10 cellular contexts compared by ENCODE assay signal in genomic region chr15:25793354-25794050, GRCh38.
DNase-seq lines count a peak whose midpoint lies in the region; ATAC-seq and TF ChIP-seq lines count a peak whose summit lies in the region.
"Had no signal": no experiment of that assay in that cellular context is flagged by ENCODE, and none has a peak within 500 bp of the region (broad histone marks: within the 10 kb centered on the region; RNA-seq: fewer than 3 reads in every experiment).

No MANE protein-coding gene starts in this region.

- H3K79me2 ChIP-seq in H9 (ENCODE audit: insufficient read depth, low read length), result no peaks in the 10 kb centered on the region

- no peak overlapping the region for H3K4ac ChIP-seq in H9 (ENCODE audit: low read depth, low read length)
- no peak overlapping the region for H3K4ac ChIP-seq in IMR-90 (ENCODE audit: low read depth, low read length)

- no peak for TF ChIP-seq RAD21 in IMR-90 (IDR thresholded peaks at IDR 0.05; ENCODE audit: low read length)

- H4K91ac ChIP-seq in H9 (ENCODE audit: insufficient read length, low read depth, low read length) (no peak overlapping the region), IMR-90 (ENCODE audit: insufficient read depth, low read depth, low read length) (0 out of 2 replicates have a peak overlapping the region, but pooled peaks have one; percentile 15)

- H2BK5ac ChIP-seq in H9 (ENCODE audit: insufficient read length, low read length), result no peak overlapping the region
- H2BK5ac ChIP-seq in IMR-90 (ENCODE audit: low read depth, low read length, poor library complexity, severe bottlenecking), result no peak overlapping the region

- in situ Hi-C loops in IMR-90 (cut with MboI; ENCODE audit: low sequenced_read_pairs), result no loop called here

- no peaks in the 10 kb centered on the region for H3K9me3 ChIP-seq in H9 (ENCODE audit: control insufficient read depth, low read depth, low read length)
- H3K9me3 ChIP-seq in IMR-90 (ENCODE audit: control insufficient read depth, insufficient read depth, low read length), result no peaks in the 10 kb centered on the region

- TF ChIP-seq POLR2A in IMR-90 (IDR thresholded peaks at IDR 0.05; ENCODE audit: low read depth, low read length), result no peak

- no peak overlapping the region for H2AFZ ChIP-seq in H9 (ENCODE audit: low read length)
- H2AFZ ChIP-seq in IMR-90 (replicated peaks; ENCODE audit: low read length, poor library complexity), result no peak overlapping the region

- H3K4me3 ChIP-seq in IMR-90 (ENCODE audit: insufficient read depth, low read depth, low read length), result no peak overlapping the region

- H2BK15ac ChIP-seq in H9 (ENCODE audit: low read depth, low read length), result no peak overlapping the region
- H2BK15ac ChIP-seq in IMR-90 (ENCODE audit: low read depth, low read length), result no peak overlapping the region

- no peaks in the 10 kb centered on the region for H3K36me3 ChIP-seq in IMR-90 (ENCODE audit: control insufficient read depth, insufficient read depth, low read length)

- no peaks in the 10 kb centered on the region; a peak in 2 of 5 replicates for H3K9me3 Mint-ChIP-seq in H9
- no peaks in the 10 kb centered on the region for H3K9me3 Mint-ChIP-seq in stimulated activated effector memory CD8-positive, alpha-beta T cell treated with anti-CD3 and anti-CD28 coated beads, Interleukin-12 subunit alpha, Interleukin-12 subunit beta, amount 100 ng/mL, for 72 hours
- H3K9me3 Mint-ChIP-seq: activated naive CD4-positive, alpha-beta T cell treated with anti-CD3 and anti-CD28 coated beads, Interleukin-2, amount 50 U/mL, for 72 hours had no signal

- H2AK5ac ChIP-seq in H9 (ENCODE audit: insufficient read length, low read length) (no peak overlapping the region), IMR-90 (ENCODE audit: low read depth, low read length) (no peak overlapping the region)

- H3K18ac ChIP-seq in H9 (ENCODE audit: insufficient read length, low read depth, low read length) (no peak overlapping the region), IMR-90 (ENCODE audit: low read depth, low read length) (no peak overlapping the region)

- H3K23me2 ChIP-seq in H9 (ENCODE audit: insufficient read length, low read depth, low read length, poor library complexity, severe bottlenecking), result no peaks in the 10 kb centered on the region

- no peak overlapping the region for H2BK120ac ChIP-seq in H9 (ENCODE audit: low read depth, low read length, poor library complexity, severe bottlenecking)
- H2BK120ac ChIP-seq in IMR-90 (ENCODE audit: low read depth, low read length), result no peak overlapping the region

- CTCF ChIA-PET in IMR-90 (lab: Yijun Ruan, JAX), result interaction anchor here (0.8 kb wide), 1 partner anchor 140 kb away, joined by 4 read pairs; no protein-coding TSS in a partner anchor

- no TSS peak for BruUV-seq in IMR-90 (replicated peaks; lab: Mats Ljungman, UMichigan)

- intact Hi-C loops in IMR-90 (cut with micrococcal nuclease), result loop anchor here (5.0 kb wide), 1 partner anchor 89 kb away; no protein-coding TSS in a partner anchor

- POLR2A ChIA-PET in IMR-90 (lab: Charles Lee; ENCODE audit: unreplicated experiment), result no interaction called here

- no peaks in the 10 kb centered on the region; the same call in 1 of the 2 replicates for H3K27me3 Mint-ChIP-seq in H9 (ENCODE audit: low read depth)

- peaks cover 31 to 60% of the 10 kb centered on the region in 2 experiments for H3K4me1 Mint-ChIP-seq in H9
- H3K4me1 Mint-ChIP-seq in stimulated activated effector memory CD8-positive, alpha-beta T cell treated with anti-CD3 and anti-CD28 coated beads, Interleukin-12 subunit alpha, Interleukin-12 subunit beta, amount 100 ng/mL, for 72 hours, result peaks cover 52% of the 10 kb centered on the region

- H3K4me1 ChIP-seq in H9 (ENCODE audit: insufficient read depth, low read length) (peaks cover 6% of the 10 kb centered on the region; the same call in 1 of the 2 replicates), IMR-90 (ENCODE audit: control insufficient read depth, insufficient read depth, low read length) (peaks cover 17% of the 10 kb centered on the region)

- H3K27me3 ChIP-seq in H9 (ENCODE audit: insufficient read depth, low read length) (no peaks in the 10 kb centered on the region), IMR-90 (ENCODE audit: control insufficient read depth, insufficient read depth, low read length) (no peaks in the 10 kb centered on the region)

- H3K4me3 Mint-ChIP-seq in H9, result no peak overlapping the region
- H3K4me3 Mint-ChIP-seq in stimulated activated effector memory CD8-positive, alpha-beta T cell treated with anti-CD3 and anti-CD28 coated beads, Interleukin-12 subunit alpha, Interleukin-12 subunit beta, amount 100 ng/mL, for 72 hours, result no peak overlapping the region

- H3K14ac ChIP-seq in H9 (ENCODE audit: insufficient read depth, low read length) (no peak overlapping the region), IMR-90 (replicated peaks; ENCODE audit: low read depth, low read length) (no peak overlapping the region; the same call in 1 of the 2 replicates)

- H3K27ac ChIP-seq in H9 (ENCODE audit: insufficient read length, low read depth, low read length) (no peak overlapping the region), IMR-90 (ENCODE audit: insufficient read depth, low read length) (no peak overlapping the region)

- H3K27ac Mint-ChIP-seq in H9, result peak overlapping the region in 2 of 3 experiments; percentile 49 to 56; a peak in 2 of 7 replicates
- H3K27ac Mint-ChIP-seq in stimulated activated effector memory CD8-positive, alpha-beta T cell treated with anti-CD3 and anti-CD28 coated beads, Interleukin-12 subunit alpha, Interleukin-12 subunit beta, amount 100 ng/mL, for 72 hours, result no peak overlapping the region
- H3K27ac Mint-ChIP-seq: activated naive CD4-positive, alpha-beta T cell treated with anti-CD3 and anti-CD28 coated beads, Interleukin-2, amount 50 U/mL, for 72 hours had no signal

- no peak for TF ChIP-seq CTCF in H9 (conservative IDR thresholded peaks at IDR 0.05)
- no peak for TF ChIP-seq CTCF in IMR-90 (conservative IDR thresholded peaks at IDR 0.05; ENCODE audit: low read depth, low read length)

- H2AK9ac ChIP-seq in IMR-90 (replicated peaks; ENCODE audit: low read depth, low read length, poor library complexity), result no peak overlapping the region

- H3K4me2 ChIP-seq in H9 (ENCODE audit: insufficient read depth, insufficient read length, low read length), result no peak overlapping the region
- no peak overlapping the region for H3K4me2 ChIP-seq in IMR-90 (ENCODE audit: low read depth, low read length)

- H3T11ph ChIP-seq in H9 (ENCODE audit: low read length), result no peak overlapping the region

- H3K56ac ChIP-seq in H9 (ENCODE audit: insufficient read length, low read depth, low read length), result no peak overlapping the region
- no peak overlapping the region for H3K56ac ChIP-seq in IMR-90 (ENCODE audit: extremely low read depth, insufficient read depth, low read length)

- no peak overlapping the region for H2BK20ac ChIP-seq in H9 (ENCODE audit: low read depth, low read length, poor library complexity, severe bottlenecking)
- no peak overlapping the region for H2BK20ac ChIP-seq in IMR-90 (ENCODE audit: low read depth, low read length)

- H4K8ac ChIP-seq in H9 (replicated peaks; ENCODE audit: insufficient read length, low read depth, low read length) (no peak overlapping the region), IMR-90 (ENCODE audit: low read depth in 2 of 2, low read length in 2 of 2) (no peak overlapping the region)

- H4K5ac ChIP-seq in H9 (ENCODE audit: insufficient read length, low read depth, low read length) (no peak overlapping the region), IMR-90 (ENCODE audit: low read depth, low read length) (no peak overlapping the region)

- H4K20me1 ChIP-seq in H9 (ENCODE audit: control insufficient read depth, insufficient read depth, insufficient read length) (no peaks in the 10 kb centered on the region), IMR-90 (ENCODE audit: insufficient read depth, low read length) (peaks cover 7% of the 10 kb centered on the region; the same call in 1 of the 2 replicates)

- WGBS in H9 (ENCODE audit: extremely low coverage, insufficient read length, low lambda C conversion rate), result no CpG with 5 or more reads among the region's 6 CpGs
- WGBS in IMR-90 (ENCODE audit: extremely low coverage in 2 of 2, insufficient read length in 1 of 2), 2 experiments, result 100% methylated on average over 1 of the region's 6 CpGs; no CpG with 5 or more reads in 1 of the 2 experiments

- H2BK12ac ChIP-seq in H9 (ENCODE audit: insufficient read length, low read depth, low read length), result no peak overlapping the region

- H3K79me1 ChIP-seq in H9 (ENCODE audit: insufficient read depth, low read depth, low read length, poor library complexity, severe bottlenecking) (no peaks in the 10 kb centered on the region), IMR-90 (ENCODE audit: low read depth in 1 of 2, low read length in 2 of 2) (peaks cover 20 to 71% of the 10 kb centered on the region in 2 experiments)

- dilution Hi-C loops in IMR-90 (cut with HindIII; ENCODE audit: low sequenced_read_pairs, unreplicated experiment), result no loop called here

- H3K9ac ChIP-seq in H9 (ENCODE audit: extremely low read depth, insufficient read length, low read length) (no peak overlapping the region), IMR-90 (ENCODE audit: low read depth, low read length) (no peak overlapping the region)

- ATAC-seq in GM19023 (IDR thresholded peaks at IDR 0.05; ENCODE audit: unreplicated experiment) (peak; percentile 72), IMR-90 (ENCODE audit: low read depth) (no peak), left lobe of liver (peak; percentile 54)
- ATAC-seq in stimulated activated effector memory CD8-positive, alpha-beta T cell treated with anti-CD3 and anti-CD28 coated beads, Interleukin-12 subunit alpha, Interleukin-12 subunit beta, amount 100 ng/mL, for 72 hours, result no peak
- ATAC-seq: activated naive CD4-positive, alpha-beta T cell treated with anti-CD3 and anti-CD28 coated beads, Interleukin-2, amount 50 U/mL, for 72 hours had no signal

- peak; percentile 15 for DNase-seq in H9
- DNase-seq in IMR-90, result no peak
- no peak for DNase-seq in left lobe of liver (ENCODE audit: low spot score)
- DNase-seq in DMS79 treated with DMSO at 0.1 percent for 48 hours (lab: John Stamatoyannopoulos, UW), result no peak
- no peak for DNase-seq in SW 1271 (lab: John Stamatoyannopoulos, UW)
- no peak for DNase-seq in NCI-H1048 (lab: John Stamatoyannopoulos, UW)
- no peak for DNase-seq in stimulated activated effector memory CD8-positive, alpha-beta T cell treated with anti-CD3 and anti-CD28 coated beads, Interleukin-12 subunit alpha, Interleukin-12 subunit beta, amount 100 ng/mL, for 72 hours (ENCODE audit: low spot score in 2 of 2)
- DNase-seq: SHP77 treated with DMSO at 0.1 percent for 48 hours had no signal

- no peak overlapping the region for H3K23ac ChIP-seq in H9 (ENCODE audit: insufficient read length, low read depth, low read length)
- H3K23ac ChIP-seq in IMR-90 (ENCODE audit: low read depth, low read length), result no peak overlapping the region

- peaks cover 9% of the 10 kb centered on the region; the same call in 1 of the 2 replicates for H3K9me1 ChIP-seq in IMR-90 (ENCODE audit: insufficient read depth, low read length)

- peaks cover 0 to 2% (median 0%) of the 10 kb centered on the region in 3 experiments; a peak in 2 of 7 replicates for H3K36me3 Mint-ChIP-seq in H9 (ENCODE audit: insufficient read depth in 1 of 3, low read depth in 3 of 3)
- peaks cover 6% of the 10 kb centered on the region for H3K36me3 Mint-ChIP-seq in stimulated activated effector memory CD8-positive, alpha-beta T cell treated with anti-CD3 and anti-CD28 coated beads, Interleukin-12 subunit alpha, Interleukin-12 subunit beta, amount 100 ng/mL, for 72 hours

Comparison
In these comparisons a context has a peak if more than half of its experiments do, and no peak if none do; other contexts are left out.
1. ATAC-seq: peak in GM19023 (single experiment) and left lobe of liver (single experiment); none in IMR-90 (single experiment) and stimulated activated effector memory CD8-positive, alpha-beta T cell treated with anti-CD3 and anti-CD28 coated beads, Interleukin-12 subunit alpha, Interleukin-12 subunit beta, amount 100 ng/mL, for 72 hours (single experiment).